8 cellular contexts compared by ENCODE assay signal in genomic region chr11:46594383-46594718, GRCh38. TPM values are rescaled to one million over a fixed set of nuclear protein-coding genes. Genes with fewer than 3 reads are reported as not detected.
DNase-seq lines count a peak whose midpoint lies in the region; ATAC-seq and TF ChIP-seq lines count a peak whose summit lies in the region.

No MANE protein-coding gene starts in this region.

- intact Hi-C loops in left ventricle myocardium superior (cut with micrococcal nuclease) (no loop called here), breast epithelium (cut with DNase I; ENCODE audit: low total_unique reads) (no loop called here), vagina (cut with DNase I) (no loop called here), sciatic nerve (cut with DNase I) (no loop called here)

- ATAC-seq in left ventricle myocardium superior, result no peak
- no peak for ATAC-seq in GM21576 (IDR thresholded peaks at IDR 0.05; ENCODE audit: unreplicated experiment)
- ATAC-seq in sciatic nerve, result no peak

- H3K27me3 ChIP-seq in right atrium auricular region, result no peaks in the 10 kb centered on the region
- H3K27me3 ChIP-seq in breast epithelium, result no peaks in the 10 kb centered on the region
- H3K27me3 ChIP-seq in mucosa of rectum (ENCODE audit: control insufficient read depth in 2 of 2, insufficient read depth in 2 of 2, low read length in 2 of 2), result no peaks in the 10 kb centered on the region
- H3K27me3 ChIP-seq in vagina, result no peaks in the 10 kb centered on the region

- H3K27ac ChIP-seq in right atrium auricular region (peak overlapping the region; percentile 85 to 87), breast epithelium (peak overlapping the region; percentile 85 to 92), mucosa of rectum (ENCODE audit: low read depth in 2 of 2, low read length in 2 of 2) (peak overlapping the region; percentile 38 to 83), vagina (peak overlapping the region; percentile 83)

- H3K9ac ChIP-seq in mucosa of rectum (ENCODE audit: low read depth in 1 of 2, low read length in 2 of 2), result peak overlapping the region; percentile 2 to 91

- peaks cover 0 to 41% of the 10 kb centered on the region in 2 donors for H3K4me1 ChIP-seq in right atrium auricular region
- H3K4me1 ChIP-seq in breast epithelium, result peaks cover 0 to 11% of the 10 kb centered on the region in 2 donors
- peaks cover 20 to 23% of the 10 kb centered on the region in 2 donors for H3K4me1 ChIP-seq in mucosa of rectum (ENCODE audit: control insufficient read depth in 2 of 2, insufficient read depth in 2 of 2, low read length in 2 of 2)
- peaks cover 44% of the 10 kb centered on the region for H3K4me1 ChIP-seq in vagina

- TF ChIP-seq CTCF in right atrium auricular region (IDR thresholded peaks at IDR 0.05), result no peak
- TF ChIP-seq CTCF in breast epithelium (IDR thresholded peaks at IDR 0.05), result no peak
- TF ChIP-seq CTCF in vagina (IDR thresholded peaks at IDR 0.05), result no peak

- no peak for TF ChIP-seq POLR2A in breast epithelium (IDR thresholded peaks at IDR 0.05)
- no peak for TF ChIP-seq POLR2A in vagina (IDR thresholded peaks at IDR 0.05)

- no peaks in the 10 kb centered on the region for H3K36me3 ChIP-seq in right atrium auricular region
- no peaks in the 10 kb centered on the region for H3K36me3 ChIP-seq in breast epithelium
- no peaks in the 10 kb centered on the region for H3K36me3 ChIP-seq in mucosa of rectum (ENCODE audit: control insufficient read depth in 2 of 2, insufficient read depth in 2 of 2, low read length in 2 of 2)
- H3K36me3 ChIP-seq in vagina, result no peaks in the 10 kb centered on the region

- H3K4me3 ChIP-seq in right atrium auricular region (peak overlapping the region; percentile 78 to 81), breast epithelium (peak overlapping the region; percentile 79 to 94 (median 79)), mucosa of rectum (ENCODE audit: low read length in 2 of 2) (peak overlapping the region; percentile 74 to 93), vagina (peak overlapping the region; percentile 77 to 97)

- H3K9me3 ChIP-seq in right atrium auricular region, result no peaks in the 10 kb centered on the region
- H3K9me3 ChIP-seq in breast epithelium, result no peaks in the 10 kb centered on the region
- no peaks in the 10 kb centered on the region for H3K9me3 ChIP-seq in mucosa of rectum (ENCODE audit: control insufficient read depth in 2 of 2, low read length in 2 of 2)
- H3K9me3 ChIP-seq in vagina, result no peaks in the 10 kb centered on the region

- DNase-seq in right atrium auricular region (ENCODE audit: low spot score) (no peak), left ventricle myocardium superior (no peak), breast epithelium (ENCODE audit: low spot score in 2 of 2) (no peak), vagina (ENCODE audit: extremely low spot score in 2 of 2) (no peak), NCI-H2107 (lab: John Stamatoyannopoulos, UW) (no peak), sciatic nerve (ENCODE audit: low spot score) (no peak)

RNA-seq across cellular contexts. Expression of gene AMBRA1, which starts 0.5 kb away (rescaled TPM):
- 10 to 100 TPM; 16.8 to 22.0 TPM for total RNA-seq in right atrium auricular region
- 14.7 TPM for total RNA-seq in left ventricle myocardium superior
- total RNA-seq in breast epithelium, result 10 to 100 TPM; 32.5 to 38.9 (median 34.1) TPM
- total RNA-seq in vagina, result 40.0 TPM
- 33.7 TPM for total RNA-seq in sciatic nerve

RNA-seq across cellular contexts. Expression of gene HARBI1, which starts 22.7 kb away (rescaled TPM):
- total RNA-seq in right atrium auricular region, result 1 to 10 TPM; 2.3 to 3.3 TPM
- total RNA-seq in left ventricle myocardium superior, result 3.1 TPM
- 1 to 10 TPM; 1.6 to 9.1 (median 3.5) TPM for total RNA-seq in breast epithelium
- 1.5 TPM for total RNA-seq in vagina
- total RNA-seq in sciatic nerve, result 4.3 TPM

RNA-seq across cellular contexts. Expression of gene ATG13, which starts 23.0 kb away (rescaled TPM):
- total RNA-seq in right atrium auricular region, result 10 to 100 TPM; 54.5 to 80.2 TPM
- 34.4 TPM for total RNA-seq in left ventricle myocardium superior
- 100 to 1,000 TPM in 1 of 3 donors, 10 to 100 TPM in 2; 84.2 to 113 (median 87.5) TPM for total RNA-seq in breast epithelium
- 39.0 TPM for total RNA-seq in vagina
- 55.1 TPM for total RNA-seq in sciatic nerve
